Comparison of ENCODE assay signal across 8 cellular contexts in the genomic region with DNA sequence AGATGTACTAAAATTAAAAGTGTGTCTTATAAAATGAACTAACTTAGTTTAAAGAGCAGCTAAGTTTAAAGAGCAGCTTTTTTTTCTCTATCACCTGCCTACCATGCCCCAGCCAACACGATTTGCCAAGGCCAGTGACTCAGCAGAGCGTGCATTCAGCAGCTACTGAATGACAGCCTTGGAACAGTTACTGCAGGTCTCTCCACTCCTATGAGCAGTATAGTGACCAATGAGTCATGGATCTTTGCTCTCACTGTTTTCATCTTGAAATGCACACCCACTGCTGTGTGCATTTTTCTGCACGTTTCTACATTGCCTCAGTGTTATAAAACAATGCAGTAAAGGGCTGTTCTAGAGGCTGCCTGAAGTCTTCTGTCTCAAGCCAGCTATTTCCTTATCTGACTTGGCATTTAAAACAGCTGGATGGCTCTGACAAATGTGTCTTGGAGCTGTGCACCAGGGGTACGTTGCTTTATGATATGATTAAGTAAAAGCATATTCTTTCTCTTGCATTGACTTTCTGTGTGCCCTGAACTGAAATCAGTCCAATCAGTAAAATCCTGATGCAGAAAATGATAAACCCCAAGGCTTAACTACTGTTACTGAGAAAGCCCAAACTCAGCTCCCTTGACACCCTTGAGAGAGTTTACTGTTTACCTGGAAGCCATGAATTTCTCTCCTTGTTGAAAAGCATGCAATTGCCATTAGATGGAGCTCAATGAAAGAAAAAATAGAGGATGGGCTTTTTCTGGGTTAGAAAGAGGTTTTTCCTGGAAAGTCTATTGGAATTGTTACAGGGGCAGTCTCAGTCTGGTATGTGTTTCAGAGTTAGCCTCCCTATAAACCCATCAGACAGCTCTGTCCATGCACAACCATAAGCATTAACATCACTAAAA.
DNase-seq lines count a peak whose midpoint lies in the region; ATAC-seq and TF ChIP-seq lines count a peak whose summit lies in the region.

No MANE protein-coding gene starts in this region.

- DNase-seq in ELF-1 (ENCODE audit: low read depth, low spot score): peak; percentile 9
- DNase-seq in NCI-H226: peak; percentile 85
- peak; percentile 84 for DNase-seq in epithelial cell of prostate (ENCODE audit: low read depth, low spot score)
- DNase-seq in mucosa of descending colon: peak in 2 of 3 donors; percentile 21 to 35
- no peak for DNase-seq in NCI-H2227 treated with DMSO at 0.1 percent for 48 hours (lab: John Stamatoyannopoulos, UW)
- DNase-seq in NOMO-1 treated with DMSO at 0.1 percent for 48 hours (lab: John Stamatoyannopoulos, UW; ENCODE audit: unreplicated experiment): no peak

- no peak overlapping the region for H3K4me3 ChIP-seq in mucosa of descending colon

- TF ChIP-seq CTCF in mucosa of descending colon (IDR thresholded peaks at IDR 0.05): no peak

- peak overlapping the region; percentile 73 for H3K27ac ChIP-seq in epithelial cell of prostate

- ATAC-seq in mucosa of descending colon (peak; percentile 96), GM21619 (IDR thresholded peaks at IDR 0.05; ENCODE audit: unreplicated experiment) (no peak), GM21447 (IDR thresholded peaks at IDR 0.05; ENCODE audit: unreplicated experiment) (no peak)

- intact Hi-C loops in mucosa of descending colon (cut with DNase I, micrococcal nuclease): no loop called here

- no peaks in the 10 kb centered on the region for H3K36me3 ChIP-seq in mucosa of descending colon (ENCODE audit: low read depth)

- H3K4me1 ChIP-seq in mucosa of descending colon (ENCODE audit: low read depth): no peaks in the 10 kb centered on the region

- no peaks in the 10 kb centered on the region for H3K9me3 ChIP-seq in mucosa of descending colon

Comparison
In these comparisons a context has a peak if more than half of its experiments do, and no peak if none do; other contexts are left out.
1. DNase-seq: peak in ELF-1 (single experiment), NCI-H226 (single experiment), epithelial cell of prostate (single experiment) and mucosa of descending colon (2 of 3); none in NCI-H2227 treated with DMSO at 0.1 percent for 48 hours (single experiment) and NOMO-1 treated with DMSO at 0.1 percent for 48 hours (single experiment).